In the genomic region with DNA sequence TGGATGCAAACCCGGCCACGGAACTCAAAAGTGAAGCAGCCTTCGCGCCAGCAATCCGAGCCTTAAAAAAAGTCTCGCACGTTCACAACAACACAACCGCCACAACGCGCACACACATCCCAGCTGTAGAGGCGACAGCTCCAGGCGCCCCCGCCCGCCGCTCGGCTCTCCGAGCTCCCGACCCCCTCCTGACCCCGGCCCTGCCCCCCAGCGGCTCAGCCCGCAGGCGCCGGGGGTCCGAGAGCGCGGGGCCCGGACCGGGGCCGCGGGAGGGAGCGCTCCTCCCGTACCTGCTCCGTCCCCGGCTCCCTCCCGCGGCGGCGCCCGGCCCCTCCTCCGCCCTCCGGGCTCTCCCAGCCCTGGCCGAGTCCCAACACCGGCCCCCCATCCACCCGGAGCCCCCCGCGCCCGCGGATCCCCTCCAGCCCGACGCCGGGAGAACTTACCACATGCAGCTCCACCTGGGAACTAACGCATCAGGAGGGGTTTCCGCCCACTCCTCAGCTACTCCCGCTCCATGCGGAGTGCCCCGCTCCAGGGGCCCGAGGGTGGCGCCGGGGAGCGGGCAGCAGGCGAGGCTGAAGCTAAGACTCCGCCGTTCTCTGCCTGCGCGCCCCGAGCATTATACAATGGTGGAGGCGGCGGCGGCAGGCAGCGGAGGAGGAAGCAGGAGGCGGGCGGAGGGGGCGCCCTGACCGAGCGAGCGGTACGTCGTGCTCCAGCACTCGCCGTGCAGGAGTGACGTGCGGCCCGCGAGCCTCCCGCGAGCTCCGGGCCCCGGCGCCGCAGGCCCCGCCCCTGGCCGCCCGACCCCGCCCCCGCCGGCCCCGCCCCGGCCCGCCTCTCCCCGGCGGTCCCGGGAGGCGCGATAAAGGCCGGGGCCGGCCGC, we compare ENCODE assay signal across 8 cellular contexts. TPM values are rescaled to one million over a fixed set of nuclear protein-coding genes. Genes with fewer than 3 reads are reported as not detected.
DNase-seq lines count a peak whose midpoint lies in the region; ATAC-seq and TF ChIP-seq lines count a peak whose summit lies in the region.

A gene with protein sequence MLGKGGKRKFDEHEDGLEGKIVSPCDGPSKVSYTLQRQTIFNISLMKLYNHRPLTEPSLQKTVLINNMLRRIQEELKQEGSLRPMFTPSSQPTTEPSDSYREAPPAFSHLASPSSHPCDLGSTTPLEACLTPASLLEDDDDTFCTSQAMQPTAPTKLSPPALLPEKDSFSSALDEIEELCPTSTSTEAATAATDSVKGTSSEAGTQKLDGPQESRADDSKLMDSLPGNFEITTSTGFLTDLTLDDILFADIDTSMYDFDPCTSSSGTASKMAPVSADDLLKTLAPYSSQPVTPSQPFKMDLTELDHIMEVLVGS (minus strand): TSS at position 740 of the 889 bp plus-strand sequence. CDS start 17,042 bp downstream, outside the sequence.

- H3K27me3 Mint-ChIP-seq in activated T-helper 1 cell treated with anti-CD3 and anti-CD28 coated beads, Interleukin-12 subunit alpha, Interleukin-12 subunit beta, Interleukin-2, Interleukin-4 antibody, amounts not matched to agents 30 ng/mL and 10 ng/mL and 1 ng/mL, durations not matched to agents 14 hours and 24 hours and 36 hours (ENCODE audit: insufficient read depth) = no peaks in the 10 kb centered on the region
- no peaks in the 10 kb centered on the region for H3K27me3 Mint-ChIP-seq in natural killer cell treated with Interleukin-12 subunit alpha and Interleukin-12 subunit beta and Interleukin-15 and Interleukin-18, amount 100 ng/mL, for 72 hours
- no peaks in the 10 kb centered on the region for H3K27me3 Mint-ChIP-seq in stimulated activated naive CD8-positive, alpha-beta T cell treated with anti-CD3 and anti-CD28 coated beads, Interleukin-15, amount 100 ng/mL, for 72 hours

- H3K9me3 ChIP-seq in Karpas-422 (ENCODE audit: low read length) = no peaks in the 10 kb centered on the region

- H3K4me3 ChIP-seq in Karpas-422 (ENCODE audit: low read length) (peak within 1 kb of the TSS; percentile 83), fibroblast of mammary gland (ENCODE audit: control insufficient read depth, low read depth, low read length) (peak within 1 kb of the TSS; percentile 86)

- H3K4me1 ChIP-seq in Karpas-422 (ENCODE audit: low read length) = peaks cover 79% of the 10 kb centered on the region

- peak within 1 kb of the TSS; percentile 90 for H3K4me3 Mint-ChIP-seq in activated T-helper 1 cell treated with anti-CD3 and anti-CD28 coated beads, Interleukin-12 subunit alpha, Interleukin-12 subunit beta, Interleukin-2, Interleukin-4 antibody, amounts not matched to agents 30 ng/mL and 10 ng/mL and 1 ng/mL, durations not matched to agents 14 hours and 24 hours and 36 hours
- peak within 1 kb of the TSS; percentile 88 for H3K4me3 Mint-ChIP-seq in natural killer cell treated with Interleukin-12 subunit alpha and Interleukin-12 subunit beta and Interleukin-15 and Interleukin-18, amount 100 ng/mL, for 72 hours
- peak within 1 kb of the TSS; percentile 92 for H3K4me3 Mint-ChIP-seq in stimulated activated naive CD8-positive, alpha-beta T cell treated with anti-CD3 and anti-CD28 coated beads, Interleukin-15, amount 100 ng/mL, for 72 hours

- peak within 1 kb of the TSS; percentile 92 for H3K9ac ChIP-seq in Karpas-422 (ENCODE audit: low read length)

- peaks cover 65% of the 10 kb centered on the region for H3K79me2 ChIP-seq in Karpas-422 (ENCODE audit: low read length)

- H3K36me3 Mint-ChIP-seq in activated T-helper 1 cell treated with anti-CD3 and anti-CD28 coated beads, Interleukin-12 subunit alpha, Interleukin-12 subunit beta, Interleukin-2, Interleukin-4 antibody, amounts not matched to agents 30 ng/mL and 10 ng/mL and 1 ng/mL, durations not matched to agents 14 hours and 24 hours and 36 hours (ENCODE audit: low read depth) = peaks cover 5% of the 10 kb centered on the region
- no peaks in the 10 kb centered on the region for H3K36me3 Mint-ChIP-seq in natural killer cell treated with Interleukin-12 subunit alpha and Interleukin-12 subunit beta and Interleukin-15 and Interleukin-18, amount 100 ng/mL, for 72 hours

- H3K36me3 ChIP-seq in Karpas-422 (ENCODE audit: insufficient read depth, low read length) = no peaks in the 10 kb centered on the region

- no peaks in the 10 kb centered on the region for H3K9me2 ChIP-seq in Karpas-422 (replicated peaks; ENCODE audit: insufficient read depth, low read length)

- H3K27ac Mint-ChIP-seq in activated T-helper 1 cell treated with anti-CD3 and anti-CD28 coated beads, Interleukin-12 subunit alpha, Interleukin-12 subunit beta, Interleukin-2, Interleukin-4 antibody, amounts not matched to agents 30 ng/mL and 10 ng/mL and 1 ng/mL, durations not matched to agents 14 hours and 24 hours and 36 hours = peak within 1 kb of the TSS; percentile 90
- H3K27ac Mint-ChIP-seq in natural killer cell treated with Interleukin-12 subunit alpha and Interleukin-12 subunit beta and Interleukin-15 and Interleukin-18, amount 100 ng/mL, for 72 hours = peak within 1 kb of the TSS; percentile 85 to 90
- peak within 1 kb of the TSS; percentile 93 to 99 for H3K27ac Mint-ChIP-seq in stimulated activated naive CD8-positive, alpha-beta T cell treated with anti-CD3 and anti-CD28 coated beads, Interleukin-15, amount 100 ng/mL, for 72 hours

- peaks cover 71% of the 10 kb centered on the region for H3K4me1 Mint-ChIP-seq in activated T-helper 1 cell treated with anti-CD3 and anti-CD28 coated beads, Interleukin-12 subunit alpha, Interleukin-12 subunit beta, Interleukin-2, Interleukin-4 antibody, amounts not matched to agents 30 ng/mL and 10 ng/mL and 1 ng/mL, durations not matched to agents 14 hours and 24 hours and 36 hours (ENCODE audit: low read depth)
- peaks cover 31 to 49% of the 10 kb centered on the region in 2 donors for H3K4me1 Mint-ChIP-seq in natural killer cell treated with Interleukin-12 subunit alpha and Interleukin-12 subunit beta and Interleukin-15 and Interleukin-18, amount 100 ng/mL, for 72 hours (ENCODE audit: low read depth in 2 of 2)
- peaks cover 80% of the 10 kb centered on the region for H3K4me1 Mint-ChIP-seq in stimulated activated naive CD8-positive, alpha-beta T cell treated with anti-CD3 and anti-CD28 coated beads, Interleukin-15, amount 100 ng/mL, for 72 hours

- peak; percentile 68 for ATAC-seq in GM21723 (IDR thresholded peaks at IDR 0.05; ENCODE audit: unreplicated experiment)
- peak; percentile 90 to 93 for ATAC-seq in natural killer cell treated with Interleukin-12 subunit alpha and Interleukin-12 subunit beta and Interleukin-15 and Interleukin-18, amount 100 ng/mL, for 72 hours
- peak; percentile 85 for ATAC-seq in stimulated activated naive CD8-positive, alpha-beta T cell treated with anti-CD3 and anti-CD28 coated beads, Interleukin-15, amount 100 ng/mL, for 72 hours

- H4K20me1 ChIP-seq in Karpas-422 (ENCODE audit: insufficient read depth, low read depth, low read length) = peaks cover 43% of the 10 kb centered on the region

- peak within 1 kb of the TSS; percentile 92 for H3K4me2 ChIP-seq in Karpas-422 (ENCODE audit: low read depth, low read length, poor library complexity, severe bottlenecking)

- peak within 1 kb of the TSS; percentile 96 for H3K27ac ChIP-seq in Karpas-422 (ENCODE audit: low read length)

- no peaks in the 10 kb centered on the region for H3K27me3 ChIP-seq in Karpas-422 (ENCODE audit: low read length)

- TF ChIP-seq CTCF in fibroblast of mammary gland (conservative IDR thresholded peaks at IDR 0.05; ENCODE audit: control insufficient read depth, insufficient read depth, low read depth, low read length) = no peak

- peak; percentile 95 for DNase-seq in DMS53 (lab: John Stamatoyannopoulos, UW)
- DNase-seq in Karpas-422 = peak; percentile 96
- DNase-seq in RPMI7951 (ENCODE audit: low read depth) = peak; percentile 87
- peak; percentile 83 for DNase-seq in activated T-helper 1 cell treated with anti-CD3 and anti-CD28 coated beads, Interleukin-12 subunit alpha, Interleukin-12 subunit beta, Interleukin-2, Interleukin-4 antibody, amounts not matched to agents 30 ng/mL and 10 ng/mL and 1 ng/mL, durations not matched to agents 14 hours and 24 hours and 36 hours (ENCODE audit: low spot score)
- DNase-seq in fibroblast of mammary gland (ENCODE audit: low read depth) = peak; percentile 77
- peak; percentile 92 for DNase-seq in natural killer cell treated with Interleukin-12 subunit alpha and Interleukin-12 subunit beta and Interleukin-15 and Interleukin-18, amount 100 ng/mL, for 72 hours (ENCODE audit: low spot score)
- DNase-seq in stimulated activated naive CD8-positive, alpha-beta T cell treated with anti-CD3 and anti-CD28 coated beads, Interleukin-15, amount 100 ng/mL, for 72 hours = peak; percentile 85 to 86

- no peaks in the 10 kb centered on the region for H3K9me3 Mint-ChIP-seq in activated T-helper 1 cell treated with anti-CD3 and anti-CD28 coated beads, Interleukin-12 subunit alpha, Interleukin-12 subunit beta, Interleukin-2, Interleukin-4 antibody, amounts not matched to agents 30 ng/mL and 10 ng/mL and 1 ng/mL, durations not matched to agents 14 hours and 24 hours and 36 hours
- H3K9me3 Mint-ChIP-seq in natural killer cell treated with Interleukin-12 subunit alpha and Interleukin-12 subunit beta and Interleukin-15 and Interleukin-18, amount 100 ng/mL, for 72 hours = no peaks in the 10 kb centered on the region
- H3K9me3 Mint-ChIP-seq in stimulated activated naive CD8-positive, alpha-beta T cell treated with anti-CD3 and anti-CD28 coated beads, Interleukin-15, amount 100 ng/mL, for 72 hours = no peaks in the 10 kb centered on the region

- no peak within 1 kb of the TSS for H2AFZ ChIP-seq in Karpas-422 (ENCODE audit: low read length)

- intact Hi-C loops in activated T-helper 1 cell treated with anti-CD3 and anti-CD28 coated beads, Interleukin-12 subunit alpha, Interleukin-12 subunit beta, Interleukin-2, Interleukin-4 antibody, amounts not matched to agents 30 ng/mL and 10 ng/mL and 1 ng/mL, durations not matched to agents 14 hours and 24 hours and 36 hours (cut with micrococcal nuclease) = loop anchor here (2.0 to 10.0 kb wide), 7 partner anchors 13 to 809 kb away; a partner anchor contains a TSS

RNA-seq across cellular contexts. Expression of the gene that starts here (rescaled TPM):
- 27.2 and 73.8 TPM in 2 replicates for total RNA-seq in Karpas-422 (2014; rRNA removed; shearing (Covaris generic); ENCODE audit: low replicate concordance)
- 4.9 and 5.0 TPM in 2 replicates for total RNA-seq in RPMI7951 (2014; rRNA removed; shearing (Covaris generic))
- 27.3 and 28.5 TPM in 2 replicates for total RNA-seq in activated T-helper 1 cell treated with anti-CD3 and anti-CD28 coated beads, Interleukin-12 subunit alpha, Interleukin-12 subunit beta, Interleukin-2, Interleukin-4 antibody, amounts not matched to agents 30 ng/mL and 10 ng/mL and 1 ng/mL, durations not matched to agents 14 hours and 24 hours and 36 hours
- 10 to 100 TPM; 15.6 to 23.9 TPM for total RNA-seq in natural killer cell treated with Interleukin-12 subunit alpha and Interleukin-12 subunit beta and Interleukin-15 and Interleukin-18, amount 100 ng/mL, for 72 hours

Comparison
In these comparisons a context has a peak if more than half of its experiments do, and no peak if none do; other contexts are left out.
1. Peak in every context shown above with its lines: DNase-seq, ATAC-seq, H3K4me3 ChIP-seq and H3K27ac ChIP-seq.